8 cellular contexts compared by ENCODE assay signal in genomic region chr17:78873519-78874340, GRCh38. TPM values are rescaled to one million over a fixed set of nuclear protein-coding genes. Genes with fewer than 3 reads are reported as not detected.
DNase-seq lines count a peak whose midpoint lies in the region; TF ChIP-seq lines count a peak whose summit lies in the region.

No MANE protein-coding gene starts in this region.

- H4K91ac ChIP-seq in trophoblast cell (ENCODE audit: low read depth, low read length), result no peak overlapping the region

- no peaks in the 10 kb centered on the region for H3K27me3 ChIP-seq in esophagus muscularis mucosa
- H3K27me3 ChIP-seq in trophoblast cell (ENCODE audit: insufficient read depth, low read length), result no peaks in the 10 kb centered on the region

- H3K4me1 ChIP-seq in esophagus muscularis mucosa (peaks cover 48 to 61% (median 59%) of the 10 kb centered on the region in 4 donors), trophoblast cell (ENCODE audit: control insufficient read depth in 1 of 2, insufficient read depth in 2 of 2, low read length in 2 of 2) (peaks cover 8 to 11% of the 10 kb centered on the region in 2 experiments)

- no peak overlapping the region for H4K8ac ChIP-seq in trophoblast cell (ENCODE audit: low read depth, low read length)

- in situ Hi-C loops in GM13977 (cut with MboI; ENCODE audit: low pct_unique_long_range_greater_than_20kb, low sequenced_read_pairs, unreplicated experiment), result no loop called here

- no peak for TF ChIP-seq POLR2A in esophagus muscularis mucosa (IDR thresholded peaks at IDR 0.05; ENCODE audit: low read depth)

- H3K27ac Mint-ChIP-seq in activated naive CD4-positive, alpha-beta T cell treated with anti-CD3 and anti-CD28 coated beads, Interleukin-2, amount 10 ng/mL, durations not matched to agents 7 days and 5 days, result no peak overlapping the region

- TF ChIP-seq CTCF in esophagus muscularis mucosa (IDR thresholded peaks at IDR 0.05) (no peak), GM13977 (IDR thresholded peaks at IDR 0.05; ENCODE audit: extremely low read depth, insufficient read depth, missing control alignments) (no peak)

- H2BK5ac ChIP-seq in trophoblast cell (ENCODE audit: low read depth, low read length, poor library complexity), result no peak overlapping the region

- no peak for TF ChIP-seq EP300 in esophagus muscularis mucosa (IDR thresholded peaks at IDR 0.05)

- H3K9me3 ChIP-seq in esophagus muscularis mucosa, result no peaks in the 10 kb centered on the region
- H3K9me3 ChIP-seq in trophoblast cell (ENCODE audit: insufficient read depth, low read depth, low read length), result peaks cover 5% of the 10 kb centered on the region

- H3K79me1 ChIP-seq in trophoblast cell (ENCODE audit: low read length), result peaks cover 4% of the 10 kb centered on the region

- H2AK5ac ChIP-seq in trophoblast cell (ENCODE audit: low read length), result no peak overlapping the region

- H3K27ac ChIP-seq in esophagus muscularis mucosa (replicated peaks in 1 of 4) (peak overlapping the region; percentile 65 to 90 (median 74)), trophoblast cell (ENCODE audit: low read depth, low read length) (no peak overlapping the region)

- H3K18ac ChIP-seq in trophoblast cell (ENCODE audit: low read length), result no peak overlapping the region

- intact Hi-C loops in esophagus muscularis mucosa (cut with DNase I) (no loop called here), posterior cingulate gyrus (cut with DNase I) (no loop called here)

- H3K4me2 ChIP-seq in trophoblast cell (ENCODE audit: low read length), result no peak overlapping the region

- no peaks in the 10 kb centered on the region for H3K79me2 ChIP-seq in trophoblast cell (ENCODE audit: control insufficient read depth, insufficient read depth, low read length, poor library complexity)

- H2BK12ac ChIP-seq in trophoblast cell (ENCODE audit: low read length), result no peak overlapping the region

- H2BK120ac ChIP-seq in trophoblast cell (ENCODE audit: insufficient read depth, low read length, poor library complexity), result no peak overlapping the region

- no peaks in the 10 kb centered on the region for H3K36me3 Mint-ChIP-seq in activated naive CD4-positive, alpha-beta T cell treated with anti-CD3 and anti-CD28 coated beads, Interleukin-2, amount 10 ng/mL, durations not matched to agents 7 days and 5 days

- H3K4ac ChIP-seq in trophoblast cell (ENCODE audit: low read depth, low read length), result no peak overlapping the region

- H3K4me3 Mint-ChIP-seq in activated naive CD4-positive, alpha-beta T cell treated with anti-CD3 and anti-CD28 coated beads, Interleukin-2, amount 10 ng/mL, durations not matched to agents 7 days and 5 days, result no peak overlapping the region

- H3K27me3 Mint-ChIP-seq in activated naive CD4-positive, alpha-beta T cell treated with anti-CD3 and anti-CD28 coated beads, Interleukin-2, amount 10 ng/mL, durations not matched to agents 7 days and 5 days, result peaks cover 48% of the 10 kb centered on the region

- CTCF ChIA-PET in activated naive CD4-positive, alpha-beta T cell treated with anti-CD3 and anti-CD28 coated beads, Interleukin-2, amount 10 ng/mL, durations not matched to agents 7 days and 5 days (lab: Charles Lee), result interaction anchor here (1.4 to 4.4 kb wide), 2 partner anchors 7 to 98 kb away, joined by 6 to 23 read pairs; no protein-coding TSS in a partner anchor

- H3K23ac ChIP-seq in trophoblast cell (ENCODE audit: low read length), result no peak overlapping the region

- DNase-seq in DMS 273 treated with DMSO at 0.1 percent for 48 hours (lab: John Stamatoyannopoulos, UW), result peak; percentile 66
- DNase-seq in NCI-H446 treated with DMSO at 0.1 percent for 48 hours (lab: John Stamatoyannopoulos, UW), result peak; percentile 57
- no peak for DNase-seq in esophagus muscularis mucosa (ENCODE audit: extremely low spot score)
- DNase-seq in posterior cingulate gyrus, result peak in 8 of 10 donors; percentile 52 to 94 (median 69)
- no peak for DNase-seq in trophoblast cell
- no peak for DNase-seq in NCI-H510A (lab: John Stamatoyannopoulos, UW)
- no peak for DNase-seq in GM13977 (ENCODE audit: low spot score)
- DNase-seq in activated naive CD4-positive, alpha-beta T cell treated with anti-CD3 and anti-CD28 coated beads, Interleukin-2, amount 10 ng/mL, durations not matched to agents 7 days and 5 days, result no peak

- 62% methylated on average over 21 of the region's 21 CpGs for WGBS in esophagus muscularis mucosa
- WGBS in trophoblast cell (ENCODE audit: extremely low coverage, insufficient coverage, insufficient read length), result no CpG with 5 or more reads among the region's 21 CpGs

- H2AFZ ChIP-seq in trophoblast cell (ENCODE audit: insufficient read depth, low read length, poor library complexity), result no peak overlapping the region

- peaks cover 26 to 48% (median 42%) of the 10 kb centered on the region in 4 donors for H3K36me3 ChIP-seq in esophagus muscularis mucosa
- peaks cover 14 to 17% of the 10 kb centered on the region in 2 experiments for H3K36me3 ChIP-seq in trophoblast cell (ENCODE audit: control insufficient read depth in 1 of 2, insufficient read depth in 2 of 2, low read length in 2 of 2)

- H3K14ac ChIP-seq in trophoblast cell (ENCODE audit: low read length), result no peak overlapping the region

- H4K12ac ChIP-seq in trophoblast cell (ENCODE audit: low read depth, low read length), result no peak overlapping the region

- no peak overlapping the region for H3K9ac ChIP-seq in trophoblast cell (ENCODE audit: low read length)

- H3K4me3 ChIP-seq in esophagus muscularis mucosa (no peak overlapping the region), trophoblast cell (ENCODE audit: low read depth, low read length) (no peak overlapping the region)

- H3K4me1 Mint-ChIP-seq in activated naive CD4-positive, alpha-beta T cell treated with anti-CD3 and anti-CD28 coated beads, Interleukin-2, amount 10 ng/mL, durations not matched to agents 7 days and 5 days, result peaks cover 6% of the 10 kb centered on the region

- no peaks in the 10 kb centered on the region for H3K9me3 Mint-ChIP-seq in activated naive CD4-positive, alpha-beta T cell treated with anti-CD3 and anti-CD28 coated beads, Interleukin-2, amount 10 ng/mL, durations not matched to agents 7 days and 5 days

RNA-seq across cellular contexts. Expression of gene CEP295NL, which starts 29.3 kb away (rescaled TPM):
- 1 to 10 TPM in 3 of 4 donors, under 1 TPM in 1; 0.78 to 6.6 (median 2.3) TPM for total RNA-seq in esophagus muscularis mucosa
- polyA plus RNA-seq in trophoblast cell (2013), result 0.18 and 0.19 TPM in 2 replicates

RNA-seq across cellular contexts. Expression of gene USP36, which starts 33.1 kb away (rescaled TPM):
- 10 to 100 TPM; 23.3 to 44.7 (median 32.2) TPM for total RNA-seq in esophagus muscularis mucosa
- polyA plus RNA-seq in trophoblast cell (2013), result 21.5 and 22.0 TPM in 2 replicates

RNA-seq across cellular contexts. Expression of gene TIMP2, which starts 51.5 kb away (rescaled TPM):
- total RNA-seq in esophagus muscularis mucosa, result 100 to 1,000 TPM; 177 to 315 (median 229) TPM
- polyA plus RNA-seq in trophoblast cell (2013), result 53.1 and 56.6 TPM in 2 replicates

Comparison
In these comparisons a context has a peak if more than half of its experiments do, and no peak if none do; other contexts are left out.
1. DNase-seq: peak in DMS 273 treated with DMSO at 0.1 percent for 48 hours (single experiment), NCI-H446 treated with DMSO at 0.1 percent for 48 hours (single experiment) and posterior cingulate gyrus (8 of 10); none in esophagus muscularis mucosa (single experiment), trophoblast cell (0 of 2), NCI-H510A (single experiment), GM13977 (single experiment) and activated naive CD4-positive, alpha-beta T cell treated with anti-CD3 and anti-CD28 coated beads, Interleukin-2, amount 10 ng/mL, durations not matched to agents 7 days and 5 days (single experiment).